In the genomic region with DNA sequence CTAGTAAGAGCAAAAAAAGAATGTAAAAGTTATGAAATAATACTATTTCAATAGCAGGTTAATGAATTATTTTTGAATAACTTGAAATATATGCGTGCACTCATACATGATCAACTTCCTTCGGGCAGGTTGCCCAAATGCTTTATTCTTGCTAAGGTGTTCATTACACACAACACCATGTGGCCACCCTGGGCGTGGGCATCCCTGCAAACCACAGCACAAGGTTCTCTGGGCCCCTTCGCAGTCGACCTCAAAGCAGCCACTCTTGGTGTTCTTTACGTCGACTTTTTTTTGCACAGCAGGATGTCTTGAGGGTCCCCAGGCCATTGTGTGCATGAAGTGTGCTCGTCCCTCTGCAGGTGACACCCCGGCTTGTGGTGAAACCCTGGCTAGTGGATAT, we compare ENCODE assay signal across 9 cellular contexts.
DNase-seq lines count a peak whose midpoint lies in the region; ATAC-seq and TF ChIP-seq lines count a peak whose summit lies in the region.
"Had no signal": no experiment of that assay in that cellular context is flagged by ENCODE, and none has a peak within 500 bp of the region (broad histone marks: within the 10 kb centered on the region; RNA-seq: fewer than 3 reads in every experiment).

No MANE protein-coding gene starts in this region.

- H3K4me3 ChIP-seq in A673 (ENCODE audit: low read depth, low read length, poor library complexity, severe bottlenecking), result no peak overlapping the region
- no peak overlapping the region for H3K4me3 ChIP-seq in OCI-LY3 (ENCODE audit: low read length)
- no peak overlapping the region for H3K4me3 ChIP-seq in esophagus squamous epithelium
- no peak overlapping the region for H3K4me3 ChIP-seq in trophoblast cell (ENCODE audit: low read depth, low read length)

- H3K36me3 ChIP-seq in A673 (ENCODE audit: insufficient read depth, low read length, poor library complexity, severe bottlenecking) (no peaks in the 10 kb centered on the region), OCI-LY3 (replicated peaks; ENCODE audit: low read depth, low read length) (no peaks in the 10 kb centered on the region), esophagus squamous epithelium (no peaks in the 10 kb centered on the region), trophoblast cell (ENCODE audit: control insufficient read depth in 1 of 2, insufficient read depth in 2 of 2, low read length in 2 of 2) (no peaks in the 10 kb centered on the region)

- peaks cover 38% of the 10 kb centered on the region for H3K4me1 ChIP-seq in A673 (ENCODE audit: insufficient read depth, low read length, poor library complexity, severe bottlenecking)
- H3K4me1 ChIP-seq in OCI-LY3 (ENCODE audit: low read length), result peaks cover 32% of the 10 kb centered on the region
- H3K4me1 ChIP-seq in esophagus squamous epithelium, result peaks cover 31 to 94% (median 49%) of the 10 kb centered on the region in 3 donors
- peaks cover 16 to 20% of the 10 kb centered on the region in 2 experiments for H3K4me1 ChIP-seq in trophoblast cell (ENCODE audit: control insufficient read depth in 1 of 2, insufficient read depth in 2 of 2, low read length in 2 of 2)

- H2AK5ac ChIP-seq in trophoblast cell (ENCODE audit: low read length), result no peak overlapping the region

- peaks cover 4% of the 10 kb centered on the region for H3K27me3 Mint-ChIP-seq in activated T-cell treated with anti-CD3 and anti-CD28 coated beads, Interleukin-2, amount 50 U/mL, for 24 hours

- no peak overlapping the region for H3K23ac ChIP-seq in trophoblast cell (ENCODE audit: low read length)

- no peak overlapping the region for H3K4me3 Mint-ChIP-seq in activated T-cell treated with anti-CD3 and anti-CD28 coated beads, Interleukin-2, amount 50 U/mL, for 24 hours

- H3K27ac ChIP-seq in A673 (ENCODE audit: low read depth, low read length, poor library complexity, severe bottlenecking) (peak overlapping the region; percentile 61), OCI-LY3 (ENCODE audit: low read length) (no peak overlapping the region), esophagus squamous epithelium (peak overlapping the region; percentile 79 to 97 (median 92)), trophoblast cell (ENCODE audit: low read depth, low read length) (no peak overlapping the region)

- intact Hi-C loops in A673 (cut with micrococcal nuclease; ENCODE audit: unreplicated experiment) (no loop called here), esophagus squamous epithelium (cut with DNase I) (no loop called here)

- H3K79me1 ChIP-seq in trophoblast cell (ENCODE audit: low read length), result peaks cover 24% of the 10 kb centered on the region

- peaks cover 45% of the 10 kb centered on the region for H3K4me1 Mint-ChIP-seq in activated T-cell treated with anti-CD3 and anti-CD28 coated beads, Interleukin-2, amount 50 U/mL, for 24 hours (ENCODE audit: low read depth)

- CTCF ChIA-PET in A673 (lab: Charles Lee), result no interaction called here

- H3K27me3 ChIP-seq in A673 (replicated peaks; ENCODE audit: insufficient read depth, low read depth, low read length, poor library complexity) (no peaks in the 10 kb centered on the region), OCI-LY3 (ENCODE audit: low read depth, low read length) (no peaks in the 10 kb centered on the region), esophagus squamous epithelium (no peaks in the 10 kb centered on the region), trophoblast cell (ENCODE audit: insufficient read depth, low read length) (no peaks in the 10 kb centered on the region)

- H3K4me2 ChIP-seq in OCI-LY3 (ENCODE audit: low read length) (peak overlapping the region; percentile 76), trophoblast cell (ENCODE audit: low read length) (no peak overlapping the region)

- 79 to 82% methylated on average over 9 of the region's 9 CpGs for WGBS in esophagus squamous epithelium, 2 donors
- WGBS in trophoblast cell (ENCODE audit: extremely low coverage, insufficient coverage, insufficient read length), result no CpG with 5 or more reads among the region's 9 CpGs

- no peak overlapping the region for H3K4ac ChIP-seq in trophoblast cell (ENCODE audit: low read depth, low read length)

- H4K91ac ChIP-seq in trophoblast cell (ENCODE audit: low read depth, low read length), result no peak overlapping the region

- H2BK5ac ChIP-seq in trophoblast cell (ENCODE audit: low read depth, low read length, poor library complexity), result no peak overlapping the region

- no peaks in the 10 kb centered on the region for H3K9me3 Mint-ChIP-seq in activated T-cell treated with anti-CD3 and anti-CD28 coated beads, Interleukin-2, amount 50 U/mL, for 24 hours

- DNase-seq in A673 (ENCODE audit: low spot score) (no peak), esophagus squamous epithelium (lab: John Stamatoyannopoulos, UW) (no peak), trophoblast cell (no peak), occipital lobe (lab: John Stamatoyannopoulos, UW) (no peak)
- no peak for DNase-seq in activated T-cell treated with anti-CD3 and anti-CD28 coated beads, Interleukin-2, amount 50 U/mL, for 24 hours
- no peak for DNase-seq in activated naive CD4-positive, alpha-beta T cell treated with anti-CD3 and anti-CD28 coated beads, Interleukin-2, amount 50 U/mL, for 16 hours
- DNase-seq: NCI-H2081 had no signal

- no peak for ATAC-seq in HG03039 (IDR thresholded peaks at IDR 0.05; ENCODE audit: unreplicated experiment)

- H3K36me3 Mint-ChIP-seq in activated T-cell treated with anti-CD3 and anti-CD28 coated beads, Interleukin-2, amount 50 U/mL, for 24 hours (ENCODE audit: low read depth), result no peaks in the 10 kb centered on the region

- H3K9ac ChIP-seq in OCI-LY3 (ENCODE audit: low read length), result no peak overlapping the region
- no peak overlapping the region for H3K9ac ChIP-seq in trophoblast cell (ENCODE audit: low read length)

- no peak overlapping the region for H4K8ac ChIP-seq in trophoblast cell (ENCODE audit: low read depth, low read length)

- TF ChIP-seq CTCF in A673 (conservative IDR thresholded peaks at IDR 0.05; ENCODE audit: low read depth, low read length), result no peak
- no peak for TF ChIP-seq CTCF in OCI-LY3 (IDR thresholded peaks at IDR 0.05; ENCODE audit: low read depth, low read length)
- no peak for TF ChIP-seq CTCF in esophagus squamous epithelium (IDR thresholded peaks at IDR 0.05)

- TF ChIP-seq POLR2A in esophagus squamous epithelium (IDR thresholded peaks at IDR 0.05), result no peak

- H3K79me2 ChIP-seq in OCI-LY3 (ENCODE audit: low read length), result no peaks in the 10 kb centered on the region
- H3K79me2 ChIP-seq in trophoblast cell (ENCODE audit: control insufficient read depth, insufficient read depth, low read length, poor library complexity), result peaks cover 3% of the 10 kb centered on the region

- H3K14ac ChIP-seq in trophoblast cell (ENCODE audit: low read length), result no peak overlapping the region

- no peaks in the 10 kb centered on the region for H3K9me3 ChIP-seq in A673 (ENCODE audit: low read depth, low read length, poor library complexity, severe bottlenecking)
- H3K9me3 ChIP-seq in OCI-LY3 (ENCODE audit: insufficient read depth, low read length), result no peaks in the 10 kb centered on the region
- H3K9me3 ChIP-seq in esophagus squamous epithelium, result no peaks in the 10 kb centered on the region
- no peaks in the 10 kb centered on the region for H3K9me3 ChIP-seq in trophoblast cell (ENCODE audit: insufficient read depth, low read depth, low read length)

- H4K20me1 ChIP-seq in OCI-LY3 (ENCODE audit: insufficient read depth, low read length), result no peaks in the 10 kb centered on the region

- POLR2A ChIA-PET in A673 (lab: Charles Lee; ENCODE audit: low non-redundant PET), result no interaction called here

- H4K12ac ChIP-seq in trophoblast cell (ENCODE audit: low read depth, low read length), result no peak overlapping the region

- peak overlapping the region; percentile 47 for H2BK12ac ChIP-seq in trophoblast cell (ENCODE audit: low read length)

- no peak overlapping the region for H3K18ac ChIP-seq in trophoblast cell (ENCODE audit: low read length)

- BruUV-seq in A673 (replicated peaks; lab: Mats Ljungman, UMichigan), result no TSS peak

- H2BK120ac ChIP-seq in trophoblast cell (ENCODE audit: insufficient read depth, low read length, poor library complexity), result no peak overlapping the region

- H3K27ac Mint-ChIP-seq in activated T-cell treated with anti-CD3 and anti-CD28 coated beads, Interleukin-2, amount 50 U/mL, for 24 hours, result no peak overlapping the region

- H2AFZ ChIP-seq in OCI-LY3 (ENCODE audit: low read depth, low read length) (no peak overlapping the region), trophoblast cell (ENCODE audit: insufficient read depth, low read length, poor library complexity) (no peak overlapping the region)

Comparison
In these comparisons a context has a peak if more than half of its experiments do, and no peak if none do; other contexts are left out.
1. H3K27ac ChIP-seq: peak in A673 (single experiment) and esophagus squamous epithelium (4 of 4); none in OCI-LY3 (single experiment) and trophoblast cell (single experiment).